Comparison of ENCODE assay signal across 8 cellular contexts in the genomic region with DNA sequence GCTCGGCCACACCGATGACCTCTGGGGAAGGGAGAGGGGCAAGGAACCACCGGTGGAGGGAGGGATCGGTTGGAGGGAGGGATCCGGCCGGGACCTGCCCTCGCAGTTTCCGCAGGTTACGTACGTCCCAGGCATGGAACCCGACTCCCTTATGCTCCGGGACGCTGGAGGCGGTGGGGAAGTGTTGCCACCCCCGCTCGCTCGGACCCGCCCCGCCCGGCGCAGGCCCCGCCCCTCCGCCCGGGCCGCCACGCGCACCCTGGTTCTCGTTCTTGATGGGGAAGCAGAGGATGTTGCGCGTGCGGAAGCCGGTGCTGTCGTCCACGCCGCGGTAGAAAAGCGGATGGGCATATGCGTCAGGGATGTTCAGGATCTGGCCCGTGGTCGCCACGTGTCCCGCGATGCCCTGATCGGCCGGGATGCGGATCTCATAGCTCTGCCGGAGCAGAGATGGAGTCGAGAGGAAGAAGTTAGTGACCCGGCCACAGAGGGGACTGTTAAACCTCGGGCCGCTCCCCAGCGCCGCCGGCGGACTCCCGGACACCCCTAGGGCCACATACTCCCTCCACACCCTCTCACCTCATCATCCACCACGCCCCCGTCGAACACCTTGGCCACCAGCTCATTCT.
DNase-seq lines count a peak whose midpoint lies in the region; ATAC-seq and TF ChIP-seq lines count a peak whose summit lies in the region.

No MANE protein-coding gene starts in this region.

- no peak overlapping the region for H3K27ac ChIP-seq in OCI-LY7 (ENCODE audit: low read depth, low read length, poor library complexity, severe bottlenecking)

- H3K36me3 ChIP-seq in OCI-LY7 (ENCODE audit: insufficient read depth, low read length), result no peaks in the 10 kb centered on the region

- H2AFZ ChIP-seq in OCI-LY7 (ENCODE audit: low read length), result no peak overlapping the region

- peaks cover 15% of the 10 kb centered on the region for H3K4me1 ChIP-seq in OCI-LY7 (ENCODE audit: insufficient read depth, low read length, poor library complexity, severe bottlenecking)

- intact Hi-C loops in lower leg skin (cut with DNase I; ENCODE audit: low total_unique reads) (no loop called here), OCI-LY7 (cut with micrococcal nuclease; ENCODE audit: unreplicated experiment) (loop anchor here (2.0 to 10.0 kb wide), 2 partner anchors 98 to 230 kb away; a partner anchor contains a TSS)

- H4K20me1 ChIP-seq in OCI-LY7 (ENCODE audit: insufficient read depth, low read length), result no peaks in the 10 kb centered on the region

- no peak overlapping the region for H3K4me3 ChIP-seq in lower leg skin (ENCODE audit: low read depth, poor library complexity, severe bottlenecking)
- H3K4me3 ChIP-seq in OCI-LY7 (ENCODE audit: low read depth, low read length, poor library complexity, severe bottlenecking), result no peak overlapping the region

- no peak for TF ChIP-seq CTCF in lower leg skin (IDR thresholded peaks at IDR 0.05)
- TF ChIP-seq CTCF in OCI-LY7 (conservative IDR thresholded peaks at IDR 0.05; ENCODE audit: low read length), result no peak

- WGBS in lower leg skin, 2 donors, result 18 to 26% methylated on average over 42 to 43 of the region's 59 CpGs

- no peaks in the 10 kb centered on the region for H3K79me2 ChIP-seq in OCI-LY7 (ENCODE audit: insufficient read depth, low read depth, low read length)

- ATAC-seq in GM18868 (IDR thresholded peaks at IDR 0.05; ENCODE audit: unreplicated experiment), result no peak

- no TSS peak for BruUV-seq in OCI-LY7 (replicated peaks; lab: Mats Ljungman, UMichigan)

- DNase-seq in T-helper 2 cell (peak in 4 of 5 experiments; percentile 21 to 65 (median 44)), astrocyte of the hippocampus (ENCODE audit: low read depth, low spot score) (peak; percentile 19), lower leg skin (ENCODE audit: low spot score in 2 of 2) (peak; percentile 60 to 92), glomerular visceral epithelial cell (ENCODE audit: extremely low spot score) (no peak), OCI-LY7 (ENCODE audit: low spot score) (no peak), GM19240 (ENCODE audit: insufficient read length, low spot score) (no peak)
- peak; percentile 27 to 33 for DNase-seq in stimulated activated CD8-positive, alpha-beta memory T cell treated with anti-CD3 and anti-CD28 coated beads, Interleukin-4, amount 100 ng/mL, for 4 hours (ENCODE audit: low read depth in 2 of 2, low spot score in 1 of 2)

- H3K9me2 ChIP-seq in OCI-LY7 (ENCODE audit: insufficient read depth, low read length), result no peaks in the 10 kb centered on the region

- CTCF ChIA-PET in OCI-LY7 (lab: Charles Lee; ENCODE audit: unreplicated experiment), result interaction anchor here (0.8 kb wide), 1 partner anchor 9 kb away, joined by 3 read pairs; no protein-coding TSS in a partner anchor

- no peak for TF ChIP-seq POLR2A in lower leg skin (IDR thresholded peaks at IDR 0.05)

- POLR2A ChIA-PET in OCI-LY7 (lab: Charles Lee), result no interaction called here

- H3K4me2 ChIP-seq in OCI-LY7 (ENCODE audit: low read length), result no peak overlapping the region

- no peaks in the 10 kb centered on the region for H3K9me3 ChIP-seq in OCI-LY7 (ENCODE audit: low read length)

Comparison
In these comparisons a context has a peak if more than half of its experiments do, and no peak if none do; other contexts are left out.
1. DNase-seq: peak in T-helper 2 cell (4 of 5), astrocyte of the hippocampus (single experiment), lower leg skin (2 of 2) and stimulated activated CD8-positive, alpha-beta memory T cell treated with anti-CD3 and anti-CD28 coated beads, Interleukin-4, amount 100 ng/mL, for 4 hours (2 of 2); none in glomerular visceral epithelial cell (single experiment), OCI-LY7 (single experiment) and GM19240 (single experiment).